8 cellular contexts compared by ENCODE assay signal in genomic region chr9:93346240-93347112, GRCh38.
A peak's percentile ranks its signal among the peaks of the same experiment; 100 is the strongest.
DNase-seq lines count a peak whose midpoint lies in the region; ATAC-seq and TF ChIP-seq lines count a peak whose summit lies in the region.

No MANE protein-coding gene starts in this region.

- H3K27me3 Mint-ChIP-seq in nephron progenitor cell (ENCODE audit: low read depth, poor library complexity): peaks cover 37% of the 10 kb centered on the region

- H3K36me3 Mint-ChIP-seq in nephron progenitor cell (ENCODE audit: low read depth): no peaks in the 10 kb centered on the region

- H3K4me3 ChIP-seq in AG09309 (ENCODE audit: control insufficient read depth, low read depth, low read length) (peak overlapping the region; percentile 18), fibroblast of the aortic adventitia (ENCODE audit: low read depth, low read length) (peak overlapping the region; percentile 13)

- peaks cover 31% of the 10 kb centered on the region for H3K4me1 Mint-ChIP-seq in nephron progenitor cell

- DNase-seq in AG09309 (ENCODE audit: low read depth): no peak
- peak; percentile 47 for DNase-seq in SK-N-DZ (ENCODE audit: low spot score)
- no peak for DNase-seq in fibroblast of the aortic adventitia (ENCODE audit: low read depth)
- peak; percentile 69 for DNase-seq in nephron progenitor cell
- DNase-seq in activated effector memory CD4-positive, alpha-beta T cell treated with Interleukin-2 at 50 U/mL for 16 hours: no peak
- no peak for DNase-seq in NCI-H2196 treated with DMSO at 0.1 percent for 48 hours (lab: John Stamatoyannopoulos, UW; ENCODE audit: unreplicated experiment)
- DNase-seq in activated CD4-positive, CD25-positive, alpha-beta regulatory T cell treated with anti-CD3 and anti-CD28 coated beads, Interleukin-2, amount 50 U/mL, for 72 hours: no peak

- TF ChIP-seq CTCF in AG09309 (IDR thresholded peaks at IDR 0.05; ENCODE audit: control insufficient read depth, insufficient read depth, low read depth, low read length, missing control alignments): no peak
- no peak for TF ChIP-seq CTCF in fibroblast of the aortic adventitia (IDR thresholded peaks at IDR 0.05; ENCODE audit: insufficient read depth, low read length)
- no peak for TF ChIP-seq CTCF in nephron progenitor cell (IDR thresholded peaks at IDR 0.05)

- H3K9me3 Mint-ChIP-seq in nephron progenitor cell: no peaks in the 10 kb centered on the region

- no peak overlapping the region for H3K27ac Mint-ChIP-seq in nephron progenitor cell

- ATAC-seq in GM19328 (IDR thresholded peaks at IDR 0.05; ENCODE audit: unreplicated experiment): no peak

- peak overlapping the region; percentile 83 for H3K4me3 Mint-ChIP-seq in nephron progenitor cell

Comparison
In these comparisons a context has a peak if more than half of its experiments do, and no peak if none do; other contexts are left out.
1. DNase-seq: peak in SK-N-DZ (single experiment) and nephron progenitor cell (single experiment); none in AG09309 (single experiment), fibroblast of the aortic adventitia (single experiment), activated effector memory CD4-positive, alpha-beta T cell treated with Interleukin-2 at 50 U/mL for 16 hours (single experiment), NCI-H2196 treated with DMSO at 0.1 percent for 48 hours (single experiment) and activated CD4-positive, CD25-positive, alpha-beta regulatory T cell treated with anti-CD3 and anti-CD28 coated beads, Interleukin-2, amount 50 U/mL, for 72 hours (single experiment).